ENCODE assay signal across 9 cellular contexts in the genomic region with DNA sequence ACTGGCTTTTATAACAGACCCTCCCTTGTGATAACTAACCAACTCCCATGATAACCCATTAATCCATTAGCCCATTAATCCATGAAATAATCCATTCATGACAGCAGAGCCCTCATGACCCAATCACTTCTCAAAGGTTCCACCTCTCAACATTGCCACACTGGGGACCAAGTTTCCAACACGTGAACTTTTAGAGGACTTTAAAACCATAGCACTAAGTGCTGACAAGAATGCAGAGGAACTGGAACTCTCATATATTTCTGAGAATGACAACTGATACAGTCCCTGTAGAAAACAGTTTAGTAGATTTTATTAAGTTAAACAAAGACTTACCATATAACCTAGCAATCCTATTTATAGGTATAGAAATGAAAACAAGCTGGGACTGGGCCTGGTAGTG. TPM values are rescaled to one million over a fixed set of nuclear protein-coding genes. Genes with fewer than 3 reads are reported as not detected.
"Had no signal": no experiment of that assay in that cellular context is flagged by ENCODE, and none has a peak within 500 bp of the region (broad histone marks: within the 10 kb centered on the region; RNA-seq: fewer than 3 reads in every experiment).

No MANE protein-coding gene starts in this region.

- H3K9me3 Mint-ChIP-seq: HFFc6, IgD-negative memory B cell had no signal

- H3K4me1 ChIP-seq: HAP-1 had no signal

- H3K9ac ChIP-seq: GM23248 had no signal

- H3K9me3 ChIP-seq: HAP-1 had no signal

- H3K27ac Mint-ChIP-seq: HFFc6, IgD-negative memory B cell had no signal

- DNase-seq: GM23248, GOT3, H7, HFFc6 had no signal

- H3K4me3 Mint-ChIP-seq: HFFc6, IgD-negative memory B cell had no signal

- ATAC-seq: HCT116 had no signal

- H3K36me3 Mint-ChIP-seq: IgD-negative memory B cell had no signal

- FAIRE-seq: HTR-8/SVneo had no signal

- H3K27ac ChIP-seq: GM23248 had no signal

- H3K36me3 ChIP-seq: HAP-1 had no signal

- H3K4me3 ChIP-seq: GM23248, HAP-1 had no signal

- H2AFZ ChIP-seq: GM23248 had no signal

RNA-seq across cellular contexts. Expression of gene FAM50B, which starts 11.4 kb away (rescaled TPM):
- total RNA-seq: HT-29 had no signal
